Comparison of ENCODE assay signal across 1 cellular context in the genomic region with DNA sequence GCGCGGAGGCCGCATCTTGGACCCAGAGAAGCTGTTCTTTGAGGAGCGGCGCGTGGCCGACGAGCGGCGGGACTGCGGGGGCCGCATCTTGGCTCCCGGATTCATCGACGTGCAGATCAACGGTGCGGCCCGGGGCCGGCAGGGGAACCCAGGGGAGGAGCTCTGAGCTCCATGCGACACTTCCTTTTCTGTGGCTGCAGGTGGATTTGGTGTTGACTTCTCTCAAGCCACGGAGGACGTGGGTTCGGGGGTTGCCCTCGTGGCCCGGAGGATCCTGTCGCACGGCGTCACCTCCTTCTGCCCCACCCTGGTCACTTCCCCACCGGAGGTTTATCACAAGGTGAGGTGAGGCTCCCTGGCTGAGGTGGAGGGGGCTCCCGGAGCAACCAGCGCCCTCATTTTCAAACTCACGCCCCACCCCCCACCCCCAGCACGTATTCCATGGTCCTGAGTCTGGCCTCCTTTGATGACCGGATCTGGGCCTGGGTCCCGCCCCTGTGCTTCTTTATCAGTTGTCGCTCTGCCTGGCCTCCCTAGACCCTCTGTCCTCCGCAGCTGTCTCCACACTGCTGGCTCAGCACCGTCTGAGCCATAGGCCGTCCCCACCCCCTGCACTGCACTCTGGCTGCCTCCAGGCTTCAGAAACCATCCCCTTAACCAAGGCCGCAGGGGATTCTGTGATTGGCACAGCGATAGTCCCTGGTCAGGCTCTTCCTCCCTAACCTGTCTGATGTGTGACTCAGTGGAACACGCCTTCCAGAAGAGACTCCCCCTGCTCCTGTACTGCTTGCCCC.
TF ChIP-seq lines count a peak whose summit lies in the region.

No MANE protein-coding gene starts in this region.

TF ChIP-seq in HepG2, 621 proteins besides CTCF, POLR2A, EP300 and RAD21 (continued from another document and continues in another):
- TF ChIP-seq, protein P1, sequence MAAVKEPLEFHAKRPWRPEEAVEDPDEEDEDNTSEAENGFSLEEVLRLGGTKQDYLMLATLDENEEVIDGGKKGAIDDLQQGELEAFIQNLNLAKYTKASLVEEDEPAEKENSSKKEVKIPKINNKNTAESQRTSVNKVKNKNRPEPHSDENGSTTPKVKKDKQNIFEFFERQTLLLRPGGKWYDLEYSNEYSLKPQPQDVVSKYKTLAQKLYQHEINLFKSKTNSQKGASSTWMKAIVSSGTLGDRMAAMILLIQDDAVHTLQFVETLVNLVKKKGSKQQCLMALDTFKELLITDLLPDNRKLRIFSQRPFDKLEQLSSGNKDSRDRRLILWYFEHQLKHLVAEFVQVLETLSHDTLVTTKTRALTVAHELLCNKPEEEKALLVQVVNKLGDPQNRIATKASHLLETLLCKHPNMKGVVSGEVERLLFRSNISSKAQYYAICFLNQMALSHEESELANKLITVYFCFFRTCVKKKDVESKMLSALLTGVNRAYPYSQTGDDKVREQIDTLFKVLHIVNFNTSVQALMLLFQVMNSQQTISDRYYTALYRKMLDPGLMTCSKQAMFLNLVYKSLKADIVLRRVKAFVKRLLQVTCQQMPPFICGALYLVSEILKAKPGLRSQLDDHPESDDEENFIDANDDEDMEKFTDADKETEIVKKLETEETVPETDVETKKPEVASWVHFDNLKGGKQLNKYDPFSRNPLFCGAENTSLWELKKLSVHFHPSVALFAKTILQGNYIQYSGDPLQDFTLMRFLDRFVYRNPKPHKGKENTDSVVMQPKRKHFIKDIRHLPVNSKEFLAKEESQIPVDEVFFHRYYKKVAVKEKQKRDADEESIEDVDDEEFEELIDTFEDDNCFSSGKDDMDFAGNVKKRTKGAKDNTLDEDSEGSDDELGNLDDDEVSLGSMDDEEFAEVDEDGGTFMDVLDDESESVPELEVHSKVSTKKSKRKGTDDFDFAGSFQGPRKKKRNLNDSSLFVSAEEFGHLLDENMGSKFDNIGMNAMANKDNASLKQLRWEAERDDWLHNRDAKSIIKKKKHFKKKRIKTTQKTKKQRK (IDR thresholded peaks at IDR 0.05; ENCODE audit: low read length), result no peak
- TF ChIP-seq ARHGAP35 (CRISPR knock-in tag; IDR thresholded peaks at IDR 0.05; ENCODE audit: borderline replicate concordance) (no peak), MTA3 (CRISPR knock-in tag; IDR thresholded peaks at IDR 0.05) (no peak), SKI (IDR thresholded peaks at IDR 0.05; ENCODE audit: partially characterized antibody) (no peak), ZNF274 (CRISPR knock-in tag; IDR thresholded peaks at IDR 0.05) (no peak), PRPF4 (IDR thresholded peaks at IDR 0.05; ENCODE audit: low read depth, low read length, poor library complexity, severe bottlenecking) (no peak), HNRNPUL1 (IDR thresholded peaks at IDR 0.05; ENCODE audit: low read depth, low read length) (no peak), GABPB1 (CRISPR knock-in tag; IDR thresholded peaks at IDR 0.05) (0 out of 2 replicates have a peak, but pooled peaks have one; percentile 8), MEF2D (CRISPR knock-in tag; IDR thresholded peaks at IDR 0.05) (no peak), FOXJ3 (CRISPR knock-in tag; IDR thresholded peaks at IDR 0.05; ENCODE audit: borderline replicate concordance) (no peak), ATAD3A (CRISPR knock-in tag; IDR thresholded peaks at IDR 0.05) (no peak), SAFB2 (CRISPR knock-in tag; IDR thresholded peaks at IDR 0.05; ENCODE audit: borderline replicate concordance, low read depth) (0 out of 2 replicates have a peak, but pooled peaks have one; percentile 7), SRSF4 (IDR thresholded peaks at IDR 0.05; ENCODE audit: low read depth, low read length, poor library complexity, severe bottlenecking) (no peak), ZNF543 (CRISPR knock-in tag; IDR thresholded peaks at IDR 0.05) (no peak), ZNF350 (CRISPR knock-in tag; IDR thresholded peaks at IDR 0.05; ENCODE audit: borderline replicate concordance, low read depth) (0 out of 2 replicates have a peak, but pooled peaks have one; percentile 47), ZNF230 (CRISPR knock-in tag; IDR thresholded peaks at IDR 0.05) (no peak), KAT2B (IDR thresholded peaks at IDR 0.05; ENCODE audit: borderline replicate concordance, low read depth, low read length) (no peak), NR2F2 (IDR thresholded peaks at IDR 0.05; ENCODE audit: borderline replicate concordance, low read depth) (no peak), CREB1 (IDR thresholded peaks at IDR 0.05) (no peak), CREB1 (CRISPR knock-in tag; IDR thresholded peaks at IDR 0.05) (no peak), GTF3A (CRISPR knock-in tag; conservative IDR thresholded peaks at IDR 0.05) (no peak), ZNF432 (CRISPR knock-in tag; IDR thresholded peaks at IDR 0.05; ENCODE audit: borderline replicate concordance) (no peak), ARNT2 (CRISPR knock-in tag; IDR thresholded peaks at IDR 0.05; ENCODE audit: low read depth) (no peak), ZNF670 (CRISPR knock-in tag; IDR thresholded peaks at IDR 0.05; ENCODE audit: borderline replicate concordance) (no peak), ZFYVE20 (CRISPR knock-in tag; IDR thresholded peaks at IDR 0.05; ENCODE audit: borderline replicate concordance, low read depth) (no peak), EED (CRISPR knock-in tag; IDR thresholded peaks at IDR 0.05) (no peak), ZNF749 (CRISPR knock-in tag; IDR thresholded peaks at IDR 0.05; ENCODE audit: borderline replicate concordance) (no peak)
- TF ChIP-seq, protein P2, sequence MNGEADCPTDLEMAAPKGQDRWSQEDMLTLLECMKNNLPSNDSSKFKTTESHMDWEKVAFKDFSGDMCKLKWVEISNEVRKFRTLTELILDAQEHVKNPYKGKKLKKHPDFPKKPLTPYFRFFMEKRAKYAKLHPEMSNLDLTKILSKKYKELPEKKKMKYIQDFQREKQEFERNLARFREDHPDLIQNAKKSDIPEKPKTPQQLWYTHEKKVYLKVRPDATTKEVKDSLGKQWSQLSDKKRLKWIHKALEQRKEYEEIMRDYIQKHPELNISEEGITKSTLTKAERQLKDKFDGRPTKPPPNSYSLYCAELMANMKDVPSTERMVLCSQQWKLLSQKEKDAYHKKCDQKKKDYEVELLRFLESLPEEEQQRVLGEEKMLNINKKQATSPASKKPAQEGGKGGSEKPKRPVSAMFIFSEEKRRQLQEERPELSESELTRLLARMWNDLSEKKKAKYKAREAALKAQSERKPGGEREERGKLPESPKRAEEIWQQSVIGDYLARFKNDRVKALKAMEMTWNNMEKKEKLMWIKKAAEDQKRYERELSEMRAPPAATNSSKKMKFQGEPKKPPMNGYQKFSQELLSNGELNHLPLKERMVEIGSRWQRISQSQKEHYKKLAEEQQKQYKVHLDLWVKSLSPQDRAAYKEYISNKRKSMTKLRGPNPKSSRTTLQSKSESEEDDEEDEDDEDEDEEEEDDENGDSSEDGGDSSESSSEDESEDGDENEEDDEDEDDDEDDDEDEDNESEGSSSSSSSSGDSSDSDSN (CRISPR knock-in tag; IDR thresholded peaks at IDR 0.05), result 0 out of 2 replicates have a peak, but pooled peaks have one; percentile 22
- TF ChIP-seq, protein P3, sequence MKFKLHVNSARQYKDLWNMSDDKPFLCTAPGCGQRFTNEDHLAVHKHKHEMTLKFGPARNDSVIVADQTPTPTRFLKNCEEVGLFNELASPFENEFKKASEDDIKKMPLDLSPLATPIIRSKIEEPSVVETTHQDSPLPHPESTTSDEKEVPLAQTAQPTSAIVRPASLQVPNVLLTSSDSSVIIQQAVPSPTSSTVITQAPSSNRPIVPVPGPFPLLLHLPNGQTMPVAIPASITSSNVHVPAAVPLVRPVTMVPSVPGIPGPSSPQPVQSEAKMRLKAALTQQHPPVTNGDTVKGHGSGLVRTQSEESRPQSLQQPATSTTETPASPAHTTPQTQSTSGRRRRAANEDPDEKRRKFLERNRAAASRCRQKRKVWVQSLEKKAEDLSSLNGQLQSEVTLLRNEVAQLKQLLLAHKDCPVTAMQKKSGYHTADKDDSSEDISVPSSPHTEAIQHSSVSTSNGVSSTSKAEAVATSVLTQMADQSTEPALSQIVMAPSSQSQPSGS (CRISPR knock-in tag; IDR thresholded peaks at IDR 0.05), result no peak
- TF ChIP-seq, protein P4, sequence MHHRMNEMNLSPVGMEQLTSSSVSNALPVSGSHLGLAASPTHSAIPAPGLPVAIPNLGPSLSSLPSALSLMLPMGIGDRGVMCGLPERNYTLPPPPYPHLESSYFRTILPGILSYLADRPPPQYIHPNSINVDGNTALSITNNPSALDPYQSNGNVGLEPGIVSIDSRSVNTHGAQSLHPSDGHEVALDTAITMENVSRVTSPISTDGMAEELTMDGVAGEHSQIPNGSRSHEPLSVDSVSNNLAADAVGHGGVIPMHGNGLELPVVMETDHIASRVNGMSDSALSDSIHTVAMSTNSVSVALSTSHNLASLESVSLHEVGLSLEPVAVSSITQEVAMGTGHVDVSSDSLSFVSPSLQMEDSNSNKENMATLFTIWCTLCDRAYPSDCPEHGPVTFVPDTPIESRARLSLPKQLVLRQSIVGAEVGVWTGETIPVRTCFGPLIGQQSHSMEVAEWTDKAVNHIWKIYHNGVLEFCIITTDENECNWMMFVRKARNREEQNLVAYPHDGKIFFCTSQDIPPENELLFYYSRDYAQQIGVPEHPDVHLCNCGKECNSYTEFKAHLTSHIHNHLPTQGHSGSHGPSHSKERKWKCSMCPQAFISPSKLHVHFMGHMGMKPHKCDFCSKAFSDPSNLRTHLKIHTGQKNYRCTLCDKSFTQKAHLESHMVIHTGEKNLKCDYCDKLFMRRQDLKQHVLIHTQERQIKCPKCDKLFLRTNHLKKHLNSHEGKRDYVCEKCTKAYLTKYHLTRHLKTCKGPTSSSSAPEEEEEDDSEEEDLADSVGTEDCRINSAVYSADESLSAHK (CRISPR knock-in tag; IDR thresholded peaks at IDR 0.05; ENCODE audit: borderline replicate concordance), result no peak
- TF ChIP-seq, protein P5, sequence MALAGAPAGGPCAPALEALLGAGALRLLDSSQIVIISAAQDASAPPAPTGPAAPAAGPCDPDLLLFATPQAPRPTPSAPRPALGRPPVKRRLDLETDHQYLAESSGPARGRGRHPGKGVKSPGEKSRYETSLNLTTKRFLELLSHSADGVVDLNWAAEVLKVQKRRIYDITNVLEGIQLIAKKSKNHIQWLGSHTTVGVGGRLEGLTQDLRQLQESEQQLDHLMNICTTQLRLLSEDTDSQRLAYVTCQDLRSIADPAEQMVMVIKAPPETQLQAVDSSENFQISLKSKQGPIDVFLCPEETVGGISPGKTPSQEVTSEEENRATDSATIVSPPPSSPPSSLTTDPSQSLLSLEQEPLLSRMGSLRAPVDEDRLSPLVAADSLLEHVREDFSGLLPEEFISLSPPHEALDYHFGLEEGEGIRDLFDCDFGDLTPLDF (CRISPR knock-in tag; IDR thresholded peaks at IDR 0.05), result no peak
- TF ChIP-seq, protein P6, sequence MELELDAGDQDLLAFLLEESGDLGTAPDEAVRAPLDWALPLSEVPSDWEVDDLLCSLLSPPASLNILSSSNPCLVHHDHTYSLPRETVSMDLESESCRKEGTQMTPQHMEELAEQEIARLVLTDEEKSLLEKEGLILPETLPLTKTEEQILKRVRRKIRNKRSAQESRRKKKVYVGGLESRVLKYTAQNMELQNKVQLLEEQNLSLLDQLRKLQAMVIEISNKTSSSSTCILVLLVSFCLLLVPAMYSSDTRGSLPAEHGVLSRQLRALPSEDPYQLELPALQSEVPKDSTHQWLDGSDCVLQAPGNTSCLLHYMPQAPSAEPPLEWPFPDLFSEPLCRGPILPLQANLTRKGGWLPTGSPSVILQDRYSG (CRISPR knock-in tag; IDR thresholded peaks at IDR 0.05), result no peak
- TF ChIP-seq, protein P7, sequence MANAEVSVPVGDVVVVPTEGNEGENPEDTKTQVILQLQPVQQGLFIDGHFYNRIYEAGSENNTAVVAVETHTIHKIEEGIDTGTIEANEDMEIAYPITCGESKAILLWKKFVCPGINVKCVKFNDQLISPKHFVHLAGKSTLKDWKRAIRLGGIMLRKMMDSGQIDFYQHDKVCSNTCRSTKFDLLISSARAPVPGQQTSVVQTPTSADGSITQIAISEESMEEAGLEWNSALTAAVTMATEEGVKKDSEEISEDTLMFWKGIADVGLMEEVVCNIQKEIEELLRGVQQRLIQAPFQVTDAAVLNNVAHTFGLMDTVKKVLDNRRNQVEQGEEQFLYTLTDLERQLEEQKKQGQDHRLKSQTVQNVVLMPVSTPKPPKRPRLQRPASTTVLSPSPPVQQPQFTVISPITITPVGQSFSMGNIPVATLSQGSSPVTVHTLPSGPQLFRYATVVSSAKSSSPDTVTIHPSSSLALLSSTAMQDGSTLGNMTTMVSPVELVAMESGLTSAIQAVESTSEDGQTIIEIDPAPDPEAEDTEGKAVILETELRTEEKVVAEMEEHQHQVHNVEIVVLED (CRISPR knock-in tag; IDR thresholded peaks at IDR 0.05; ENCODE audit: borderline replicate concordance), result no peak
